ENCODE assay signal across 8 cellular contexts in genomic region chr18:12076424-12077140, GRCh38. TPM values are rescaled to one million over a fixed set of nuclear protein-coding genes. Genes with fewer than 3 reads are reported as not detected.
DNase-seq lines count a peak whose midpoint lies in the region; ATAC-seq lines count a peak whose summit lies in the region.

No MANE protein-coding gene starts in this region.

- no peaks in the 10 kb centered on the region for H3K4me1 ChIP-seq in mucosa of stomach (ENCODE audit: control insufficient read depth, insufficient read depth, low read length)
- no peaks in the 10 kb centered on the region for H3K4me1 ChIP-seq in effector memory CD4-positive, alpha-beta T cell (ENCODE audit: control insufficient read depth, insufficient read depth, low read length, poor library complexity, severe bottlenecking)
- H3K4me1 ChIP-seq in CD4-positive, alpha-beta memory T cell (ENCODE audit: insufficient read depth, low read length): no peaks in the 10 kb centered on the region

- no peaks in the 10 kb centered on the region for H3K36me3 ChIP-seq in mucosa of stomach (ENCODE audit: control insufficient read depth, insufficient read depth, low read length)
- H3K36me3 ChIP-seq in effector memory CD4-positive, alpha-beta T cell (ENCODE audit: control insufficient read depth, insufficient read depth, low read length): no peaks in the 10 kb centered on the region
- no peaks in the 10 kb centered on the region for H3K36me3 ChIP-seq in CD4-positive, alpha-beta memory T cell (ENCODE audit: insufficient read depth, low read length)

- no peaks in the 10 kb centered on the region for H3K27me3 ChIP-seq in mucosa of stomach (ENCODE audit: control insufficient read depth, insufficient read depth, low read length)
- H3K27me3 ChIP-seq in effector memory CD4-positive, alpha-beta T cell (replicated peaks; ENCODE audit: control insufficient read depth, insufficient read depth, low read length, poor library complexity, severe bottlenecking): no peaks in the 10 kb centered on the region
- H3K27me3 ChIP-seq in CD4-positive, alpha-beta memory T cell (ENCODE audit: insufficient read depth, low read length): no peaks in the 10 kb centered on the region

- POLR2A ChIA-PET in CD4-positive, alpha-beta memory T cell (lab: Charles Lee; ENCODE audit: partially characterized antibody): no interaction called here

- no peak overlapping the region for H3K27ac Mint-ChIP-seq in effector memory CD8-positive, alpha-beta T cell
- H3K27ac Mint-ChIP-seq in CD4-positive, alpha-beta memory T cell: no peak overlapping the region

- peak overlapping the region; percentile 41 to 65 for H3K4me3 Mint-ChIP-seq in effector memory CD8-positive, alpha-beta T cell
- H3K4me3 Mint-ChIP-seq in CD4-positive, alpha-beta memory T cell: peak overlapping the region in 4 of 8 donors; percentile 6 to 74 (median 40)

- H3K36me3 Mint-ChIP-seq in effector memory CD8-positive, alpha-beta T cell (ENCODE audit: insufficient read depth): no peaks in the 10 kb centered on the region
- H3K36me3 Mint-ChIP-seq in CD4-positive, alpha-beta memory T cell: no peaks in the 10 kb centered on the region

- no peaks in the 10 kb centered on the region for H3K9me3 Mint-ChIP-seq in effector memory CD8-positive, alpha-beta T cell
- no peaks in the 10 kb centered on the region for H3K9me3 Mint-ChIP-seq in CD4-positive, alpha-beta memory T cell

- H3K9ac ChIP-seq in mucosa of stomach (ENCODE audit: low read length): peak overlapping the region; percentile 34

- H3K27ac ChIP-seq in effector memory CD4-positive, alpha-beta T cell (ENCODE audit: insufficient read depth, low read length, poor library complexity, severe bottlenecking): no peak overlapping the region
- H3K27ac ChIP-seq in CD4-positive, alpha-beta memory T cell (ENCODE audit: low read depth, low read length): no peak overlapping the region

- no peaks in the 10 kb centered on the region for H3K9me3 ChIP-seq in mucosa of stomach (ENCODE audit: control insufficient read depth, low read length)
- no peaks in the 10 kb centered on the region for H3K9me3 ChIP-seq in effector memory CD4-positive, alpha-beta T cell (ENCODE audit: control insufficient read depth, low read length)
- H3K9me3 ChIP-seq in CD4-positive, alpha-beta memory T cell (ENCODE audit: control insufficient read depth in 1 of 2, low read length in 2 of 2): no peaks in the 10 kb centered on the region

- peaks cover 28 to 33% of the 10 kb centered on the region in 2 donors for H3K27me3 Mint-ChIP-seq in effector memory CD8-positive, alpha-beta T cell
- peaks cover 5 to 7% of the 10 kb centered on the region in 2 donors for H3K27me3 Mint-ChIP-seq in CD4-positive, alpha-beta memory T cell

- H3K4me3 ChIP-seq in mucosa of stomach (ENCODE audit: low read length): no peak overlapping the region
- no peak overlapping the region for H3K4me3 ChIP-seq in effector memory CD4-positive, alpha-beta T cell (ENCODE audit: insufficient read depth, low read depth, low read length, poor library complexity, severe bottlenecking)
- H3K4me3 ChIP-seq in CD4-positive, alpha-beta memory T cell (ENCODE audit: low read length in 2 of 2): no peak overlapping the region

- peak; percentile 70 for DNase-seq in D341Med (ENCODE audit: low spot score)
- peak; percentile 17 for DNase-seq in NCI-H146 treated with DMSO at 0.1 percent for 48 hours (lab: John Stamatoyannopoulos, UW; ENCODE audit: unreplicated experiment)
- no peak for DNase-seq in effector memory CD8-positive, alpha-beta T cell
- DNase-seq in effector memory CD4-positive, alpha-beta T cell: no peak
- DNase-seq in CD4-positive, alpha-beta memory T cell: no peak
- no peak for DNase-seq in NCI-H1694 (lab: John Stamatoyannopoulos, UW)

- intact Hi-C loops in CD4-positive, alpha-beta memory T cell (cut with micrococcal nuclease): no loop called here

- H3K4me1 Mint-ChIP-seq in effector memory CD8-positive, alpha-beta T cell (ENCODE audit: low read depth in 2 of 2): no peaks in the 10 kb centered on the region
- no peaks in the 10 kb centered on the region for H3K4me1 Mint-ChIP-seq in CD4-positive, alpha-beta memory T cell

- CTCF ChIA-PET in CD4-positive, alpha-beta memory T cell (lab: Charles Lee; ENCODE audit: partially characterized antibody): no interaction called here

- peak; percentile 27 for ATAC-seq in effector memory CD8-positive, alpha-beta T cell (replicated peaks)
- no peak for ATAC-seq in GM21381 (IDR thresholded peaks at IDR 0.05; ENCODE audit: unreplicated experiment)

RNA-seq across cellular contexts. Expression of gene ANKRD62, which starts 17.1 kb away (rescaled TPM):
- total RNA-seq in CD4-positive, alpha-beta memory T cell: not detected
- not detected for polyA plus RNA-seq in CD4-positive, alpha-beta memory T cell

Comparison
In these comparisons a context has a peak if more than half of its experiments do, and no peak if none do; other contexts are left out.
1. DNase-seq: peak in D341Med (single experiment) and NCI-H146 treated with DMSO at 0.1 percent for 48 hours (single experiment); none in effector memory CD8-positive, alpha-beta T cell (0 of 3), effector memory CD4-positive, alpha-beta T cell (0 of 3), CD4-positive, alpha-beta memory T cell (0 of 5) and NCI-H1694 (single experiment).